Comparison of ENCODE assay signal across 1 cellular context in genomic region chr15:63405683-63406456, GRCh38.
TF ChIP-seq lines count a peak whose summit lies in the region.

No MANE protein-coding gene starts in this region.

TF ChIP-seq in IMR-90, 13 proteins besides CTCF, POLR2A, EP300 and RAD21:
- TF ChIP-seq MAZ (IDR thresholded peaks at IDR 0.05; ENCODE audit: borderline replicate concordance, low read depth, low read length) (no peak), MAFK (IDR thresholded peaks at IDR 0.05; ENCODE audit: low read depth, low read length) (no peak), RFX5 (IDR thresholded peaks at IDR 0.05; ENCODE audit: low read depth, low read length) (no peak), FOS (IDR thresholded peaks at IDR 0.05; ENCODE audit: low read depth, low read length) (no peak), RCOR1 (IDR thresholded peaks at IDR 0.05; ENCODE audit: insufficient replicate concordance, low read length) (no peak), CEBPB (IDR thresholded peaks at IDR 0.05; ENCODE audit: low read depth, low read length) (no peak), MXI1 (IDR thresholded peaks at IDR 0.05; ENCODE audit: borderline replicate concordance, low read depth, low read length) (no peak), NFE2L2 (IDR thresholded peaks at IDR 0.05; ENCODE audit: low read depth, low read length) (no peak), SMC3 (IDR thresholded peaks at IDR 0.05; ENCODE audit: low read depth, low read length) (no peak), BHLHE40 (IDR thresholded peaks at IDR 0.05; ENCODE audit: low read depth, low read length) (no peak), ELK1 (IDR thresholded peaks at IDR 0.05; ENCODE audit: borderline replicate concordance, low read depth, low read length) (no peak), CHD1 (IDR thresholded peaks at IDR 0.05; ENCODE audit: low read depth, low read length) (no peak), USF2 (IDR thresholded peaks at IDR 0.05; ENCODE audit: low read depth, low read length) (no peak)
